Comparison of ENCODE assay signal across 26 cellular contexts in genomic region chr18:2417861-2418610, GRCh38.
DNase-seq lines count a peak whose midpoint lies in the region; ATAC-seq and TF ChIP-seq lines count a peak whose summit lies in the region.
"Had no signal": no experiment of that assay in that cellular context is flagged by ENCODE, and none has a peak within 500 bp of the region (broad histone marks: within the 10 kb centered on the region; RNA-seq: fewer than 3 reads in every experiment).

No MANE protein-coding gene starts in this region.

- CTCF ChIA-PET in RWPE1 (lab: Yijun Ruan, JAX) = no interaction called here

- no peaks in the 10 kb centered on the region for H3K36me3 ChIP-seq in WERI-Rb-1
- H3K36me3 ChIP-seq: esophagus muscularis mucosa, heart left ventricle, left lung, MG63, tibial nerve had no signal

- no peak overlapping the region for H3K27ac ChIP-seq in RWPE1
- no peak overlapping the region for H3K27ac ChIP-seq in WERI-Rb-1
- H3K27ac ChIP-seq: 22Rv1, esophagus muscularis mucosa, heart left ventricle, left lung, skin epidermis, tibial nerve had no signal

- H3K27me3 ChIP-seq in WERI-Rb-1 (ENCODE audit: insufficient read depth, low read depth, severe bottlenecking) = no peaks in the 10 kb centered on the region
- H3K27me3 ChIP-seq: esophagus muscularis mucosa, heart left ventricle, left lung, MG63, tibial nerve had no signal

- POLR2A ChIA-PET in RWPE1 (lab: Yijun Ruan, JAX; ENCODE audit: low non-redundant PET) = no interaction called here

- no peaks in the 10 kb centered on the region for H3K9me3 ChIP-seq in WERI-Rb-1 (ENCODE audit: severe bottlenecking)
- H3K9me3 ChIP-seq: Caco-2, esophagus muscularis mucosa, heart left ventricle, left lung, MG63, tibial nerve had no signal

- H3K4me3 ChIP-seq in WERI-Rb-1 (ENCODE audit: low read depth, low read length) = no peak overlapping the region
- H3K4me3 ChIP-seq: esophagus muscularis mucosa, heart left ventricle, left lung, MG63, skin epidermis, tibial nerve had no signal

- TF ChIP-seq CTCF in RWPE1 (conservative IDR thresholded peaks at IDR 0.05; ENCODE audit: low read depth) (no peak), WERI-Rb-1 (IDR thresholded peaks at IDR 0.05; ENCODE audit: low read depth, low read length) (no peak)

- ATAC-seq in GM21515 (IDR thresholded peaks at IDR 0.05; ENCODE audit: unreplicated experiment) = no peak
- ATAC-seq: heart left ventricle, left lung had no signal

- DNase-seq in NCI-H524 (lab: John Stamatoyannopoulos, UW) (peak; percentile 7 to 35), NCI-H524 treated with DMSO at 0.1 percent for 48 hours (lab: John Stamatoyannopoulos, UW) (no peak), RWPE1 (ENCODE audit: low spot score) (peak; percentile 29), fibroblast of peridontal ligament (ENCODE audit: extremely low read depth) (peak; percentile 54), SHP77 (lab: John Stamatoyannopoulos, UW) (no peak), anterior cingulate cortex (lab: John Stamatoyannopoulos, UW) (no peak), WERI-Rb-1 (no peak)
- DNase-seq: activated CD4-positive, alpha-beta memory T cell treated with anti-CD3 and anti-CD28 coated beads for 36 hours; activated CD4-positive, CD25-positive, alpha-beta regulatory T cell; activated T-cell treated with anti-CD3 and anti-CD28 coated beads for 4 hours; amygdala; Caco-2; effector CD4-positive, alpha-beta T cell; heart left ventricle; left lung; MG63; midbrain; NCI-H1436; NCI-H774; nephron progenitor cell; stimulated activated naive CD4-positive, alpha-beta T cell had no signal

Comparison
In these comparisons a context has a peak if more than half of its experiments do, and no peak if none do; other contexts are left out.
1. DNase-seq: peak in NCI-H524 (2 of 2), RWPE1 (single experiment) and fibroblast of peridontal ligament (single experiment); none in NCI-H524 treated with DMSO at 0.1 percent for 48 hours (single experiment), SHP77 (0 of 2), anterior cingulate cortex (0 of 58) and WERI-Rb-1 (single experiment).